13 cellular contexts compared by ENCODE assay signal in genomic region chr3:156776046-156776445, GRCh38.
"Had no signal": no experiment of that assay in that cellular context is flagged by ENCODE, and none has a peak within 500 bp of the region (broad histone marks: within the 10 kb centered on the region; RNA-seq: fewer than 3 reads in every experiment).

No MANE protein-coding gene starts in this region.

- H3K4me3 Mint-ChIP-seq: activated CD4-positive, alpha-beta T cell treated with anti-CD3 and anti-CD28 coated beads for 36 hours; activated CD8-positive, alpha-beta T cell treated with anti-CD3 and anti-CD28 coated beads for 36 hours; activated naive CD4-positive, alpha-beta T cell treated with anti-CD3 and anti-CD28 coated beads, Interleukin-2, amount 50 U/mL, for 24 hours; immature natural killer cell; nephron progenitor cell; T-cell had no signal

- H3K36me3 ChIP-seq: adrenal gland, sigmoid colon, spleen had no signal

- H3K9me3 Mint-ChIP-seq: activated CD8-positive, alpha-beta T cell treated with anti-CD3 and anti-CD28 coated beads for 36 hours; activated naive CD4-positive, alpha-beta T cell treated with anti-CD3 and anti-CD28 coated beads, Interleukin-2, amount 50 U/mL, for 24 hours; immature natural killer cell; nephron progenitor cell; T-cell had no signal

- H3K4me1 ChIP-seq: spleen had no signal

- DNase-seq: activated CD4-positive, alpha-beta T cell treated with anti-CD3 and anti-CD28 coated beads for 36 hours; activated CD8-positive, alpha-beta T cell treated with anti-CD3 and anti-CD28 coated beads for 36 hours; activated effector memory CD4-positive, alpha-beta T cell treated with anti-CD3 and anti-CD28 coated beads, Interleukin-2, amount 50 U/mL, for 16 hours; activated T-cell treated with anti-CD3 and anti-CD28 coated beads, Interleukin-2, amount 50 U/mL, for 48 hours; adrenal gland; head of caudate nucleus; immature natural killer cell; nephron progenitor cell; sigmoid colon; spleen; T-cell; T1000 had no signal

- H3K36me3 Mint-ChIP-seq: immature natural killer cell, T-cell had no signal

- ATAC-seq: activated CD4-positive, alpha-beta T cell treated with anti-CD3 and anti-CD28 coated beads for 36 hours; activated CD8-positive, alpha-beta T cell treated with anti-CD3 and anti-CD28 coated beads for 36 hours; T-cell had no signal

- H3K9me3 ChIP-seq: adrenal gland, sigmoid colon, spleen had no signal

- H3K27me3 ChIP-seq: adrenal gland, sigmoid colon, spleen had no signal

- H3K4me3 ChIP-seq: adrenal gland, sigmoid colon, spleen had no signal

- H3K27ac Mint-ChIP-seq: activated CD4-positive, alpha-beta T cell treated with anti-CD3 and anti-CD28 coated beads for 36 hours; activated CD8-positive, alpha-beta T cell treated with anti-CD3 and anti-CD28 coated beads for 36 hours; activated naive CD4-positive, alpha-beta T cell treated with anti-CD3 and anti-CD28 coated beads, Interleukin-2, amount 50 U/mL, for 24 hours; immature natural killer cell; nephron progenitor cell; T-cell had no signal

- H3K4me1 Mint-ChIP-seq: activated CD4-positive, alpha-beta T cell treated with anti-CD3 and anti-CD28 coated beads for 36 hours; activated naive CD4-positive, alpha-beta T cell treated with anti-CD3 and anti-CD28 coated beads, Interleukin-2, amount 50 U/mL, for 24 hours; immature natural killer cell; nephron progenitor cell; T-cell had no signal

- H3K27ac ChIP-seq: adrenal gland, sigmoid colon, spleen had no signal
